29 cellular contexts compared by ENCODE assay signal in the genomic region with DNA sequence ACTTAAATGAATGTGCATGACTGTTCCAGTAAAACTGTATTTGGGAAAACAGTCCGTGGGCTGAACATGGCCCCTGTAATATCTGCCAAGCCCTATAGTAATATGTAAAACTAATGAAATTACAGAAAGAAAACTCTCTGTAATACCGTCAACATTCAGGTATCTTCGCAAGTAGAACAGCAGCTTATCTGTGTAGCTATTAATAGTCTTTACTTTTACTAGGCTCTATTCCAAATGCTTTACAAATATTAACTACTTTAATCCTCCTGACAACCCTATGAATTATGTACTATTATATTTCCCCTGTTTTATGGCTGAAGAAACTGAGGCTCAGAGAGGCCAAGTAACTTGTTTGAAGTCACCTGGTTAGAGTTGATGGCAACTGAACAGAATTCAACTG. TPM values are rescaled to one million over a fixed set of nuclear protein-coding genes. Genes with fewer than 3 reads are reported as not detected.
DNase-seq lines count a peak whose midpoint lies in the region; ATAC-seq, FAIRE-seq and TF ChIP-seq lines count a peak whose summit lies in the region.
"Had no signal": no experiment of that assay in that cellular context is flagged by ENCODE, and none has a peak within 500 bp of the region (broad histone marks: within the 10 kb centered on the region; RNA-seq: fewer than 3 reads in every experiment).

No MANE protein-coding gene starts in this region.

- no peaks in the 10 kb centered on the region for H3K9me2 ChIP-seq in GM23248 (ENCODE audit: insufficient read depth)

- WGBS in heart left ventricle, 4 donors: 48 to 58% (median 54%) methylated on average over 3 of the region's 3 CpGs
- 60% methylated on average over 3 of the region's 3 CpGs for WGBS in esophagus muscularis mucosa
- 14 to 18% methylated on average over 3 of the region's 3 CpGs for WGBS in pancreas, 2 donors
- 5 to 6% methylated on average over 3 of the region's 3 CpGs for WGBS in aorta, 2 donors
- WGBS in GM23248 (ENCODE audit: low coverage in 1 of 2, low lambda C conversion rate in 2 of 2, missing lambda C conversion rate in 2 of 2), 2 experiments: 94 to 95% methylated on average over 3 of the region's 3 CpGs

- no peaks in the 10 kb centered on the region for H4K20me1 ChIP-seq in GM23248 (ENCODE audit: insufficient read depth)
- H4K20me1 ChIP-seq: BLaER1 had no signal

- ATAC-seq in heart left ventricle: no peak
- ATAC-seq in Right ventricle myocardium superior (ENCODE audit: poor library complexity): no peak
- ATAC-seq in pancreas: peak; percentile 17 to 66 (median 48)
- no peak for ATAC-seq in aorta (ENCODE audit: low FRiP score)
- ATAC-seq: GM12878, Panc1 had no signal

- H3K4me1 ChIP-seq in heart left ventricle: peaks cover 0 to 78% (median 44%) of the 10 kb centered on the region in 12 donors
- peaks cover 77 to 99% (median 96%) of the 10 kb centered on the region in 4 donors for H3K4me1 ChIP-seq in esophagus muscularis mucosa
- H3K4me1 ChIP-seq in pancreas: peaks cover 9 to 14% (median 11%) of the 10 kb centered on the region in 3 donors
- peaks cover 9 to 13% of the 10 kb centered on the region in 2 donors for H3K4me1 ChIP-seq in aorta (ENCODE audit: control insufficient read depth in 1 of 2, insufficient read depth in 2 of 2, low read length in 2 of 2)
- H3K4me1 ChIP-seq in kidney (ENCODE audit: control insufficient read depth in 1 of 2, insufficient read depth in 1 of 2, low read depth in 1 of 2, low read length in 2 of 2): peaks cover 0 to 18% of the 10 kb centered on the region in 2 donors
- no peaks in the 10 kb centered on the region for H3K4me1 ChIP-seq in GM23248 (ENCODE audit: insufficient read depth)
- H3K4me1 ChIP-seq: BLaER1 had no signal

- no peaks in the 10 kb centered on the region for H3K36me3 ChIP-seq in heart left ventricle
- H3K36me3 ChIP-seq in esophagus muscularis mucosa: no peaks in the 10 kb centered on the region
- H3K36me3 ChIP-seq in pancreas: no peaks in the 10 kb centered on the region
- H3K36me3 ChIP-seq in aorta (ENCODE audit: control insufficient read depth in 1 of 2, insufficient read depth in 2 of 2, low read length in 1 of 2): no peaks in the 10 kb centered on the region
- no peaks in the 10 kb centered on the region for H3K36me3 ChIP-seq in kidney (ENCODE audit: control insufficient read depth in 1 of 2, insufficient read depth in 2 of 2, low read length in 2 of 2)
- H3K36me3 ChIP-seq in GM23248 (ENCODE audit: low read depth): no peaks in the 10 kb centered on the region
- H3K36me3 ChIP-seq: BLaER1 had no signal

- H2AFZ ChIP-seq in GM23248: no peak overlapping the region

- TF ChIP-seq POLR2A in heart left ventricle (IDR thresholded peaks at IDR 0.05) (no peak), esophagus muscularis mucosa (IDR thresholded peaks at IDR 0.05; ENCODE audit: low read depth) (no peak)

- TF ChIP-seq CTCF in heart left ventricle (IDR thresholded peaks at IDR 0.05) (no peak), esophagus muscularis mucosa (IDR thresholded peaks at IDR 0.05) (no peak), pancreas (IDR thresholded peaks at IDR 0.05) (no peak), kidney (IDR thresholded peaks at IDR 0.05; ENCODE audit: borderline replicate concordance, extremely low read depth, insufficient read depth) (no peak)

- H3K79me2 ChIP-seq in GM23248 (ENCODE audit: insufficient read depth): no peaks in the 10 kb centered on the region

- intact Hi-C loops in heart left ventricle (cut with DNase I) (no loop called here), Right ventricle myocardium superior (cut with DNase I) (no loop called here), esophagus muscularis mucosa (cut with DNase I) (no loop called here), pancreas (cut with DNase I) (no loop called here), aorta (cut with DNase I) (no loop called here), kidney (cut with DNase I) (no loop called here)

- H3K4me3 ChIP-seq in heart left ventricle (peak overlapping the region in 7 of 12 donors; percentile 1 to 24 (median 9)), esophagus muscularis mucosa (no peak overlapping the region), pancreas (no peak overlapping the region), aorta (ENCODE audit: low read length in 2 of 2) (no peak overlapping the region), kidney (ENCODE audit: low read length in 2 of 2) (no peak overlapping the region), GM23248 (no peak overlapping the region)
- H3K4me3 ChIP-seq: BLaER1, GM12878 had no signal

- H3K9me3 ChIP-seq in heart left ventricle (no peaks in the 10 kb centered on the region), esophagus muscularis mucosa (no peaks in the 10 kb centered on the region), pancreas (no peaks in the 10 kb centered on the region), aorta (ENCODE audit: control insufficient read depth, low read length) (no peaks in the 10 kb centered on the region), kidney (ENCODE audit: control insufficient read depth in 1 of 2, low read length in 2 of 2) (no peaks in the 10 kb centered on the region), GM23248 (ENCODE audit: low read depth) (no peaks in the 10 kb centered on the region)
- H3K9me3 ChIP-seq: BLaER1, Caco-2 had no signal

- H3K27me3 ChIP-seq in heart left ventricle (no peaks in the 10 kb centered on the region), esophagus muscularis mucosa (no peaks in the 10 kb centered on the region), pancreas (no peaks in the 10 kb centered on the region), aorta (ENCODE audit: control insufficient read depth in 1 of 2, insufficient read depth in 2 of 2, low read length in 1 of 2) (no peaks in the 10 kb centered on the region), GM23248 (replicated peaks; ENCODE audit: insufficient read depth) (no peaks in the 10 kb centered on the region)
- H3K27me3 ChIP-seq: BLaER1 had no signal

- no peak overlapping the region for H3K4me2 ChIP-seq in GM23248 (ENCODE audit: unreplicated experiment)
- H3K4me2 ChIP-seq: BLaER1 had no signal

- TF ChIP-seq EP300 in esophagus muscularis mucosa (IDR thresholded peaks at IDR 0.05): no peak

- H3F3A ChIP-seq in GM23248 (ENCODE audit: insufficient read depth): no peaks in the 10 kb centered on the region

- FAIRE-seq in pancreas (lab: Jason Lieb, UNC): no peak
- FAIRE-seq in kidney (lab: Jason Lieb, UNC): no peak
- FAIRE-seq: GM12878, HepG2 had no signal

- H3K9ac ChIP-seq in kidney (ENCODE audit: low read length in 2 of 2) (no peak overlapping the region), GM23248 (no peak overlapping the region)
- H3K9ac ChIP-seq: BLaER1 had no signal

- H3K27ac ChIP-seq in heart left ventricle: peak overlapping the region in 6 of 12 donors; percentile 1 to 56 (median 20)
- H3K27ac ChIP-seq in esophagus muscularis mucosa (replicated peaks in 1 of 4): peak overlapping the region; percentile 42 to 87 (median 73)
- H3K27ac ChIP-seq in pancreas: no peak overlapping the region
- H3K27ac ChIP-seq in aorta (ENCODE audit: low read depth in 1 of 2, low read length in 2 of 2): peak overlapping the region; percentile 31 to 68
- no peak overlapping the region for H3K27ac ChIP-seq in kidney (ENCODE audit: low read depth in 2 of 2, low read length in 2 of 2)
- H3K27ac ChIP-seq in GM23248: no peak overlapping the region
- H3K27ac ChIP-seq: 22Rv1, BLaER1, HL-60 had no signal

- in situ Hi-C loops in GM23248 (cut with MboI): no loop called here

- no peak for DNase-seq in heart left ventricle
- DNase-seq in Right ventricle myocardium superior: no peak
- no peak for DNase-seq in esophagus muscularis mucosa (ENCODE audit: extremely low spot score)
- no peak for DNase-seq in pancreas
- no peak for DNase-seq in aorta
- no peak for DNase-seq in kidney
- DNase-seq in GM23248: no peak
- DNase-seq in activated CD4-positive, alpha-beta T cell treated with anti-CD3 and anti-CD28 coated beads, Interleukin-2, amount 50 U/mL, for 48 hours: no peak
- DNase-seq: ACHN; CD4-positive, alpha-beta memory T cell; DMS 273 treated with DMSO at 0.1 percent for 48 hours; DND-41; H9; KBM-7; NCI-H1092; NCI-H1436; NCI-H1930; NCI-H345; NCI-H524; NCI-H774; NK-92 treated with Interleukin-12 subunit alpha and Interleukin-12 subunit beta, amount 100 ng/mL, for 24 hours had no signal

RNA-seq across cellular contexts. Expression of gene DAAM2, which starts 57.1 kb away (rescaled TPM):
- 10 to 100 TPM; 11.5 to 20.9 (median 13.6) TPM for total RNA-seq in heart left ventricle
- polyA plus RNA-seq in heart left ventricle: 10 to 100 TPM in 1 of 2 donors, 1 to 10 TPM in 1; 6.4 to 13.5 TPM
- 13.0 TPM for total RNA-seq in Right ventricle myocardium superior
- total RNA-seq in esophagus muscularis mucosa: 100 to 1,000 TPM; 221 to 446 (median 392) TPM
- 1 to 10 TPM; 4.0 to 9.0 (median 7.2) TPM for total RNA-seq in pancreas
- polyA plus RNA-seq in pancreas: 10 to 100 TPM in 1 of 2 donors, 1 to 10 TPM in 1; 4.6 to 10.5 TPM
- 10 to 100 TPM; 61.5 to 62.1 TPM for total RNA-seq in aorta
- 10 to 100 TPM; 27.3 to 30.4 TPM for polyA plus RNA-seq in aorta
- 19.8 TPM for total RNA-seq in kidney
- polyA plus RNA-seq in kidney (ENCODE audit: insufficient read depth, low read depth, low replicate concordance): 6.9 TPM
- 5.1 and 5.6 TPM in 2 replicates for total RNA-seq in GM23248 (2014; rRNA removed; shearing (Covaris generic))
- polyA plus RNA-seq in GM23248 (2016; fragmentation: Nextera tagmentation; extraction: Ambion mirVana): 1.8 and 2.0 TPM in 2 replicates
- total RNA-seq: Caco-2; CD4-positive, alpha-beta memory T cell; HepG2; HT-29 had no signal
- polyA plus RNA-seq: CD4-positive, alpha-beta memory T cell had no signal

Comparison
In these comparisons a context has a peak if more than half of its experiments do, and no peak if none do; other contexts are left out.
1. ATAC-seq: peak in pancreas (4 of 4); none in heart left ventricle (0 of 4), Right ventricle myocardium superior (single experiment) and aorta (single experiment).
2. H3K27ac ChIP-seq: peak in esophagus muscularis mucosa (4 of 4) and aorta (2 of 2); none in pancreas (0 of 4), kidney (0 of 2) and GM23248 (single experiment).
3. H3K4me3 ChIP-seq: peak in heart left ventricle (7 of 12); none in esophagus muscularis mucosa (0 of 4), pancreas (0 of 4), aorta (0 of 2), kidney (0 of 2) and GM23248 (single experiment).